ENCODE assay signal across 1 cellular context in the genomic region with DNA sequence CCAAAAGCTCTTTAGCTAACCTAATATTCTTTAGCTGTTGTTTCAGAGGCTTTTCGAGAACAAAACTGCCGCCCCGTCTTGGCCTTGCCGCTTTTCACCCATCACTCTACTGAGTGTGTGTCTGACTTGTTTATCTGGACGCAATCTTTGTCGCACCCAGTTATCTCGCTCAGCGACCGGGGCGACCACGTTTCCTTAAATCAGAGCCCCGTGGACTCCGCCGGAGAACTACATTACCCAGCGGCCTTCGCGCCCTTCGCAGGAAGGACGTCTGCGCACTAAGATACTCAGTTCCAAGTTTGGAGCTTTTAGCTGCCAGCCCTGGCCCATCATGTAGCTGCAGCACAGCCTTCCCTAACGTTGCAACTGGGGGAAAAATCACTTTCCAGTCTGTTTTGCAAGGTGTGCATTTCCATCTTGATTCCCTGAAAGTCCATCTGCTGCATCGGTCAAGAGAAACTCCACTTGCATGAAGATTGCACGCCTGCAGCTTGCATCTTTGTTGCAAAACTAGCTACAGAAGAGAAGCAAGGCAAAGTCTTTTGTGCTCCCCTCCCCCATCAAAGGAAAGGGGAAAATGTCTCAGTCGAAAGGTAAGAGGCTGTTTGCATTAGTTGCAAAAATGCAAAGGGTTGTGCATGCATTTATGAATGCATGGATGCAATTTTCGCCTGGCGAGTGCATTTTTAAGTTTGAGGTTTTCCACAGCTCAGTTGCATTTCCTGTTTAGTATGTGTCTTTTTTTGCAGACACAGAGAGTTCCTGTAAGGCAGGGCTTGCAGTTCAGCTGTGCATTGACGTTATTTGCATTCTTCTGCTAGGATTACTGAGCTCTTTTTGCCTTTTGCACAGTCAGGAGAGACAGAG.
TF ChIP-seq lines count a peak whose summit lies in the region.

A gene (plus strand): TSS at position 290 of the 867 bp plus-strand sequence. CDS start 288 bp downstream, at position 578.

TF ChIP-seq in HepG2, 621 proteins besides CTCF, POLR2A, EP300 and RAD21 (continued from another document and continues in another):
- TF ChIP-seq, protein P1, sequence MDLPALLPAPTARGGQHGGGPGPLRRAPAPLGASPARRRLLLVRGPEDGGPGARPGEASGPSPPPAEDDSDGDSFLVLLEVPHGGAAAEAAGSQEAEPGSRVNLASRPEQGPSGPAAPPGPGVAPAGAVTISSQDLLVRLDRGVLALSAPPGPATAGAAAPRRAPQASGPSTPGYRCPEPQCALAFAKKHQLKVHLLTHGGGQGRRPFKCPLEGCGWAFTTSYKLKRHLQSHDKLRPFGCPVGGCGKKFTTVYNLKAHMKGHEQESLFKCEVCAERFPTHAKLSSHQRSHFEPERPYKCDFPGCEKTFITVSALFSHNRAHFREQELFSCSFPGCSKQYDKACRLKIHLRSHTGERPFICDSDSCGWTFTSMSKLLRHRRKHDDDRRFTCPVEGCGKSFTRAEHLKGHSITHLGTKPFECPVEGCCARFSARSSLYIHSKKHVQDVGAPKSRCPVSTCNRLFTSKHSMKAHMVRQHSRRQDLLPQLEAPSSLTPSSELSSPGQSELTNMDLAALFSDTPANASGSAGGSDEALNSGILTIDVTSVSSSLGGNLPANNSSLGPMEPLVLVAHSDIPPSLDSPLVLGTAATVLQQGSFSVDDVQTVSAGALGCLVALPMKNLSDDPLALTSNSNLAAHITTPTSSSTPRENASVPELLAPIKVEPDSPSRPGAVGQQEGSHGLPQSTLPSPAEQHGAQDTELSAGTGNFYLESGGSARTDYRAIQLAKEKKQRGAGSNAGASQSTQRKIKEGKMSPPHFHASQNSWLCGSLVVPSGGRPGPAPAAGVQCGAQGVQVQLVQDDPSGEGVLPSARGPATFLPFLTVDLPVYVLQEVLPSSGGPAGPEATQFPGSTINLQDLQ (CRISPR knock-in tag; IDR thresholded peaks at IDR 0.05) = no peak
- TF ChIP-seq AHR (CRISPR knock-in tag; IDR thresholded peaks at IDR 0.05) (no peak), ISX (CRISPR knock-in tag; conservative IDR thresholded peaks at IDR 0.05) (no peak), HOXD1 (CRISPR knock-in tag; IDR thresholded peaks at IDR 0.05) (no peak), GPN1 (CRISPR knock-in tag; IDR thresholded peaks at IDR 0.05; ENCODE audit: borderline replicate concordance) (no peak), CHD4 (IDR thresholded peaks at IDR 0.05; ENCODE audit: borderline replicate concordance, low read length) (no peak), ZNF747 (CRISPR knock-in tag; IDR thresholded peaks at IDR 0.05; ENCODE audit: borderline replicate concordance) (0 out of 2 replicates have a peak, but pooled peaks have one; percentile 57), JUN (CRISPR knock-in tag; IDR thresholded peaks at IDR 0.05) (peak; percentile 42; the same call in 1 of the 2 replicates), ARNT (IDR thresholded peaks at IDR 0.05) (no peak), TAF1 (CRISPR knock-in tag; IDR thresholded peaks at IDR 0.05) (peak; percentile 73), SMAD1 (CRISPR knock-in tag; IDR thresholded peaks at IDR 0.05; ENCODE audit: borderline replicate concordance, low read depth) (no peak), ZMYM3 (CRISPR knock-in tag; IDR thresholded peaks at IDR 0.05) (no peak), ELF4 (CRISPR knock-in tag; IDR thresholded peaks at IDR 0.05; ENCODE audit: borderline replicate concordance) (peak; percentile 72; the same call in 1 of the 2 replicates), KAT2B (IDR thresholded peaks at IDR 0.05; ENCODE audit: borderline replicate concordance, low read depth, low read length) (no peak), SAP130 (CRISPR knock-in tag; IDR thresholded peaks at IDR 0.05; ENCODE audit: low read depth) (peak; percentile 70), IKZF1 (IDR thresholded peaks at IDR 0.05) (no peak), ZNF547 (CRISPR knock-in tag; IDR thresholded peaks at IDR 0.05) (0 out of 2 replicates have a peak, but pooled peaks have one; percentile 55), ZNF329 (CRISPR knock-in tag; IDR thresholded peaks at IDR 0.05; ENCODE audit: low read depth) (no peak), FIP1L1 (IDR thresholded peaks at IDR 0.05; ENCODE audit: borderline replicate concordance, insufficient read depth, low read depth, low read length) (no peak), ZNF589 (CRISPR knock-in tag; conservative IDR thresholded peaks at IDR 0.05) (no peak), ZNF10 (CRISPR knock-in tag; IDR thresholded peaks at IDR 0.05; ENCODE audit: borderline replicate concordance, low read depth) (no peak), FOXJ3 (CRISPR knock-in tag; IDR thresholded peaks at IDR 0.05; ENCODE audit: borderline replicate concordance) (peak; percentile 73; the same call in 1 of the 2 replicates), IKZF4 (CRISPR knock-in tag; IDR thresholded peaks at IDR 0.05; ENCODE audit: borderline replicate concordance, low read depth, not compliant biosample characterization) (no peak), REXO4 (CRISPR knock-in tag; IDR thresholded peaks at IDR 0.05; ENCODE audit: borderline replicate concordance) (no peak), FOXO1 (CRISPR knock-in tag; IDR thresholded peaks at IDR 0.05) (no peak)
- TF ChIP-seq, protein P2, sequence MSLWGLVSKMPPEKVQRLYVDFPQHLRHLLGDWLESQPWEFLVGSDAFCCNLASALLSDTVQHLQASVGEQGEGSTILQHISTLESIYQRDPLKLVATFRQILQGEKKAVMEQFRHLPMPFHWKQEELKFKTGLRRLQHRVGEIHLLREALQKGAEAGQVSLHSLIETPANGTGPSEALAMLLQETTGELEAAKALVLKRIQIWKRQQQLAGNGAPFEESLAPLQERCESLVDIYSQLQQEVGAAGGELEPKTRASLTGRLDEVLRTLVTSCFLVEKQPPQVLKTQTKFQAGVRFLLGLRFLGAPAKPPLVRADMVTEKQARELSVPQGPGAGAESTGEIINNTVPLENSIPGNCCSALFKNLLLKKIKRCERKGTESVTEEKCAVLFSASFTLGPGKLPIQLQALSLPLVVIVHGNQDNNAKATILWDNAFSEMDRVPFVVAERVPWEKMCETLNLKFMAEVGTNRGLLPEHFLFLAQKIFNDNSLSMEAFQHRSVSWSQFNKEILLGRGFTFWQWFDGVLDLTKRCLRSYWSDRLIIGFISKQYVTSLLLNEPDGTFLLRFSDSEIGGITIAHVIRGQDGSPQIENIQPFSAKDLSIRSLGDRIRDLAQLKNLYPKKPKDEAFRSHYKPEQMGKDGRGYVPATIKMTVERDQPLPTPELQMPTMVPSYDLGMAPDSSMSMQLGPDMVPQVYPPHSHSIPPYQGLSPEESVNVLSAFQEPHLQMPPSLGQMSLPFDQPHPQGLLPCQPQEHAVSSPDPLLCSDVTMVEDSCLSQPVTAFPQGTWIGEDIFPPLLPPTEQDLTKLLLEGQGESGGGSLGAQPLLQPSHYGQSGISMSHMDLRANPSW (CRISPR knock-in tag; IDR thresholded peaks at IDR 0.05; ENCODE audit: borderline replicate concordance) = peak; percentile 56; the same call in 1 of the 2 replicates
- TF ChIP-seq, protein P3, sequence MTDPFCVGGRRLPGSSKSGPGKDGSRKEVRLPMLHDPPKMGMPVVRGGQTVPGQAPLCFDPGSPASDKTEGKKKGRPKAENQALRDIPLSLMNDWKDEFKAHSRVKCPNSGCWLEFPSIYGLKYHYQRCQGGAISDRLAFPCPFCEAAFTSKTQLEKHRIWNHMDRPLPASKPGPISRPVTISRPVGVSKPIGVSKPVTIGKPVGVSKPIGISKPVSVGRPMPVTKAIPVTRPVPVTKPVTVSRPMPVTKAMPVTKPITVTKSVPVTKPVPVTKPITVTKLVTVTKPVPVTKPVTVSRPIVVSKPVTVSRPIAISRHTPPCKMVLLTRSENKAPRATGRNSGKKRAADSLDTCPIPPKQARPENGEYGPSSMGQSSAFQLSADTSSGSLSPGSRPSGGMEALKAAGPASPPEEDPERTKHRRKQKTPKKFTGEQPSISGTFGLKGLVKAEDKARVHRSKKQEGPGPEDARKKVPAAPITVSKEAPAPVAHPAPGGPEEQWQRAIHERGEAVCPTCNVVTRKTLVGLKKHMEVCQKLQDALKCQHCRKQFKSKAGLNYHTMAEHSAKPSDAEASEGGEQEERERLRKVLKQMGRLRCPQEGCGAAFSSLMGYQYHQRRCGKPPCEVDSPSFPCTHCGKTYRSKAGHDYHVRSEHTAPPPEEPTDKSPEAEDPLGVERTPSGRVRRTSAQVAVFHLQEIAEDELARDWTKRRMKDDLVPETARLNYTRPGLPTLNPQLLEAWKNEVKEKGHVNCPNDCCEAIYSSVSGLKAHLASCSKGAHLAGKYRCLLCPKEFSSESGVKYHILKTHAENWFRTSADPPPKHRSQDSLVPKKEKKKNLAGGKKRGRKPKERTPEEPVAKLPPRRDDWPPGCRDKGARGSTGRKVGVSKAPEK (CRISPR knock-in tag; IDR thresholded peaks at IDR 0.05; ENCODE audit: borderline replicate concordance) = 0 out of 2 replicates have a peak, but pooled peaks have one; percentile 21
- TF ChIP-seq, protein P4, sequence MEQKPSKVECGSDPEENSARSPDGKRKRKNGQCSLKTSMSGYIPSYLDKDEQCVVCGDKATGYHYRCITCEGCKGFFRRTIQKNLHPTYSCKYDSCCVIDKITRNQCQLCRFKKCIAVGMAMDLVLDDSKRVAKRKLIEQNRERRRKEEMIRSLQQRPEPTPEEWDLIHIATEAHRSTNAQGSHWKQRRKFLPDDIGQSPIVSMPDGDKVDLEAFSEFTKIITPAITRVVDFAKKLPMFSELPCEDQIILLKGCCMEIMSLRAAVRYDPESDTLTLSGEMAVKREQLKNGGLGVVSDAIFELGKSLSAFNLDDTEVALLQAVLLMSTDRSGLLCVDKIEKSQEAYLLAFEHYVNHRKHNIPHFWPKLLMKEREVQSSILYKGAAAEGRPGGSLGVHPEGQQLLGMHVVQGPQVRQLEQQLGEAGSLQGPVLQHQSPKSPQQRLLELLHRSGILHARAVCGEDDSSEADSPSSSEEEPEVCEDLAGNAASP (CRISPR knock-in tag; IDR thresholded peaks at IDR 0.05; ENCODE audit: borderline replicate concordance) = no peak
- TF ChIP-seq, protein P5, sequence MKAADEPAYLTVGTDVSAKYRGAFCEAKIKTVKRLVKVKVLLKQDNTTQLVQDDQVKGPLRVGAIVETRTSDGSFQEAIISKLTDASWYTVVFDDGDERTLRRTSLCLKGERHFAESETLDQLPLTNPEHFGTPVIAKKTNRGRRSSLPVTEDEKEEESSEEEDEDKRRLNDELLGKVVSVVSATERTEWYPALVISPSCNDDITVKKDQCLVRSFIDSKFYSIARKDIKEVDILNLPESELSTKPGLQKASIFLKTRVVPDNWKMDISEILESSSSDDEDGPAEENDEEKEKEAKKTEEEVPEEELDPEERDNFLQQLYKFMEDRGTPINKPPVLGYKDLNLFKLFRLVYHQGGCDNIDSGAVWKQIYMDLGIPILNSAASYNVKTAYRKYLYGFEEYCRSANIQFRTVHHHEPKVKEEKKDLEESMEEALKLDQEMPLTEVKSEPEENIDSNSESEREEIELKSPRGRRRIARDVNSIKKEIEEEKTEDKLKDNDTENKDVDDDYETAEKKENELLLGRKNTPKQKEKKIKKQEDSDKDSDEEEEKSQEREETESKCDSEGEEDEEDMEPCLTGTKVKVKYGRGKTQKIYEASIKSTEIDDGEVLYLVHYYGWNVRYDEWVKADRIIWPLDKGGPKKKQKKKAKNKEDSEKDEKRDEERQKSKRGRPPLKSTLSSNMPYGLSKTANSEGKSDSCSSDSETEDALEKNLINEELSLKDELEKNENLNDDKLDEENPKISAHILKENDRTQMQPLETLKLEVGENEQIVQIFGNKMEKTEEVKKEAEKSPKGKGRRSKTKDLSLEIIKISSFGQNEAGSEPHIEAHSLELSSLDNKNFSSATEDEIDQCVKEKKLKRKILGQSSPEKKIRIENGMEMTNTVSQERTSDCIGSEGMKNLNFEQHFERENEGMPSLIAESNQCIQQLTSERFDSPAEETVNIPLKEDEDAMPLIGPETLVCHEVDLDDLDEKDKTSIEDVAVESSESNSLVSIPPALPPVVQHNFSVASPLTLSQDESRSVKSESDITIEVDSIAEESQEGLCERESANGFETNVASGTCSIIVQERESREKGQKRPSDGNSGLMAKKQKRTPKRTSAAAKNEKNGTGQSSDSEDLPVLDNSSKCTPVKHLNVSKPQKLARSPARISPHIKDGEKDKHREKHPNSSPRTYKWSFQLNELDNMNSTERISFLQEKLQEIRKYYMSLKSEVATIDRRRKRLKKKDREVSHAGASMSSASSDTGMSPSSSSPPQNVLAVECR (CRISPR knock-in tag; IDR thresholded peaks at IDR 0.05; ENCODE audit: borderline replicate concordance) = peak; percentile 67; the same call in 1 of the 2 replicates
- TF ChIP-seq, protein P6, sequence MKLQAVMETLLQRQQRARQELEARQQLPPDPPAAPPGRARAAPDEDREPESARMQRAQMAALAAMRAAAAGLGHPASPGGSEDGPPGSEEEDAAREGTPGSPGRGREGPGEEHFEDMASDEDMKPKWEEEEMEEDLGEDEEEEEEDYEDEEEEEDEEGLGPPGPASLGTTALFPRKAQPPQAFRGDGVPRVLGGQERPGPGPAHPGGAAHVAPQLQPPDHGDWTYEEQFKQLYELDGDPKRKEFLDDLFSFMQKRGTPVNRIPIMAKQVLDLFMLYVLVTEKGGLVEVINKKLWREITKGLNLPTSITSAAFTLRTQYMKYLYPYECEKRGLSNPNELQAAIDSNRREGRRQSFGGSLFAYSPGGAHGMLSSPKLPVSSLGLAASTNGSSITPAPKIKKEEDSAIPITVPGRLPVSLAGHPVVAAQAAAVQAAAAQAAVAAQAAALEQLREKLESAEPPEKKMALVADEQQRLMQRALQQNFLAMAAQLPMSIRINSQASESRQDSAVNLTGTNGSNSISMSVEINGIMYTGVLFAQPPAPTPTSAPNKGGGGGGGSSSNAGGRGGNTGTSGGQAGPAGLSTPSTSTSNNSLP (IDR thresholded peaks at IDR 0.05; ENCODE audit: low read depth, low read length) = no peak
- TF ChIP-seq, protein P7, sequence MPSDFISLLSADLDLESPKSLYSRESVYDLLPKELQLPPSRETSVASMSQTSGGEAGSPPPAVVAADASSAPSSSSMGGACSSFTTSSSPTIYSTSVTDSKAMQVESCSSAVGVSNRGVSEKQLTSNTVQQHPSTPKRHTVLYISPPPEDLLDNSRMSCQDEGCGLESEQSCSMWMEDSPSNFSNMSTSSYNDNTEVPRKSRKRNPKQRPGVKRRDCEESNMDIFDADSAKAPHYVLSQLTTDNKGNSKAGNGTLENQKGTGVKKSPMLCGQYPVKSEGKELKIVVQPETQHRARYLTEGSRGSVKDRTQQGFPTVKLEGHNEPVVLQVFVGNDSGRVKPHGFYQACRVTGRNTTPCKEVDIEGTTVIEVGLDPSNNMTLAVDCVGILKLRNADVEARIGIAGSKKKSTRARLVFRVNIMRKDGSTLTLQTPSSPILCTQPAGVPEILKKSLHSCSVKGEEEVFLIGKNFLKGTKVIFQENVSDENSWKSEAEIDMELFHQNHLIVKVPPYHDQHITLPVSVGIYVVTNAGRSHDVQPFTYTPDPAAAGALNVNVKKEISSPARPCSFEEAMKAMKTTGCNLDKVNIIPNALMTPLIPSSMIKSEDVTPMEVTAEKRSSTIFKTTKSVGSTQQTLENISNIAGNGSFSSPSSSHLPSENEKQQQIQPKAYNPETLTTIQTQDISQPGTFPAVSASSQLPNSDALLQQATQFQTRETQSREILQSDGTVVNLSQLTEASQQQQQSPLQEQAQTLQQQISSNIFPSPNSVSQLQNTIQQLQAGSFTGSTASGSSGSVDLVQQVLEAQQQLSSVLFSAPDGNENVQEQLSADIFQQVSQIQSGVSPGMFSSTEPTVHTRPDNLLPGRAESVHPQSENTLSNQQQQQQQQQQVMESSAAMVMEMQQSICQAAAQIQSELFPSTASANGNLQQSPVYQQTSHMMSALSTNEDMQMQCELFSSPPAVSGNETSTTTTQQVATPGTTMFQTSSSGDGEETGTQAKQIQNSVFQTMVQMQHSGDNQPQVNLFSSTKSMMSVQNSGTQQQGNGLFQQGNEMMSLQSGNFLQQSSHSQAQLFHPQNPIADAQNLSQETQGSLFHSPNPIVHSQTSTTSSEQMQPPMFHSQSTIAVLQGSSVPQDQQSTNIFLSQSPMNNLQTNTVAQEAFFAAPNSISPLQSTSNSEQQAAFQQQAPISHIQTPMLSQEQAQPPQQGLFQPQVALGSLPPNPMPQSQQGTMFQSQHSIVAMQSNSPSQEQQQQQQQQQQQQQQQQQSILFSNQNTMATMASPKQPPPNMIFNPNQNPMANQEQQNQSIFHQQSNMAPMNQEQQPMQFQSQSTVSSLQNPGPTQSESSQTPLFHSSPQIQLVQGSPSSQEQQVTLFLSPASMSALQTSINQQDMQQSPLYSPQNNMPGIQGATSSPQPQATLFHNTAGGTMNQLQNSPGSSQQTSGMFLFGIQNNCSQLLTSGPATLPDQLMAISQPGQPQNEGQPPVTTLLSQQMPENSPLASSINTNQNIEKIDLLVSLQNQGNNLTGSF (CRISPR knock-in tag; IDR thresholded peaks at IDR 0.05) = no peak
